1 cellular context compared by ENCODE assay signal in genomic region chr20:48808382-48809034, GRCh38.
TF ChIP-seq lines count a peak whose summit lies in the region.

No MANE protein-coding gene starts in this region.

TF ChIP-seq in H1, 55 proteins besides CTCF, POLR2A, EP300 and RAD21:
- TF ChIP-seq TEAD4 (IDR thresholded peaks at IDR 0.05; ENCODE audit: low read depth, low read length) (no peak), CREB1 (IDR thresholded peaks at IDR 0.05) (no peak), KDM1A (IDR thresholded peaks at IDR 0.05; ENCODE audit: borderline replicate concordance, low read length) (peak; percentile 37; the same call in 1 of the 2 replicates), SP2 (IDR thresholded peaks at IDR 0.05; ENCODE audit: low read length) (no peak)
TF ChIP-seq in H1: peak in this region for 1.
